ENCODE assay signal across 22 cellular contexts in genomic region chr2:190802810-190803209, GRCh38.
"Had no signal": no experiment of that assay in that cellular context is flagged by ENCODE, and none has a peak within 500 bp of the region (broad histone marks: within the 10 kb centered on the region; RNA-seq: fewer than 3 reads in every experiment).

No MANE protein-coding gene starts in this region.

- DNase-seq: activated CD4-positive, alpha-beta T cell treated with anti-CD3 and anti-CD28 coated beads for 36 hours; activated CD4-positive, alpha-beta T cell treated with anti-CD3 and anti-CD28 coated beads, Interleukin-2, amount 50 U/mL, for 48 hours; activated gamma-delta T cell treated with Interleukin-2 at 50 U/mL for 16 hours; activated naive CD8-positive, alpha-beta T cell treated with anti-CD3 and anti-CD28 coated beads for 36 hours; activated T-cell treated with anti-CD3 and anti-CD28 coated beads for 4 hours; foreskin keratinocyte; hippocampal formation; left cardiac atrium; lower lobe of right lung; natural killer cell; ovary; stimulated activated naive B cell treated with anti-CD40 and anti-IgM and Interleukin-4, amounts not matched to agents 10 μg/mL and 1 μg/mL and 100 μg/mL, for 72 hours; upper lobe of left lung had no signal

- H3K27me3 Mint-ChIP-seq: activated CD4-positive, alpha-beta T cell treated with anti-CD3 and anti-CD28 coated beads for 36 hours; activated naive CD8-positive, alpha-beta T cell treated with anti-CD3 and anti-CD28 coated beads for 36 hours; stimulated activated naive B cell treated with anti-CD40 and anti-IgM and Interleukin-4, amounts not matched to agents 10 μg/mL and 1 μg/mL and 100 μg/mL, for 72 hours had no signal

- H3K9me3 Mint-ChIP-seq: activated naive CD8-positive, alpha-beta T cell treated with anti-CD3 and anti-CD28 coated beads for 36 hours; activated T-helper 1 cell treated with anti-CD3 and anti-CD28 coated beads, Interleukin-12 subunit alpha, Interleukin-12 subunit beta, Interleukin-2, Interleukin-4 antibody, amounts not matched to agents 30 ng/mL and 10 ng/mL and 1 ng/mL, durations not matched to agents 14 hours and 24 hours and 36 hours; endodermal cell; natural killer cell; stimulated activated naive B cell treated with anti-CD40 and anti-IgM and Interleukin-4, amounts not matched to agents 10 μg/mL and 1 μg/mL and 100 μg/mL, for 72 hours; WTC11 had no signal

- H3K4me3 ChIP-seq: lower lobe of right lung, ovary, thoracic aorta, upper lobe of left lung had no signal

- H3K4me1 Mint-ChIP-seq: natural killer cell had no signal

- H3K27ac Mint-ChIP-seq: activated CD4-positive, alpha-beta T cell treated with anti-CD3 and anti-CD28 coated beads for 36 hours; activated naive CD8-positive, alpha-beta T cell treated with anti-CD3 and anti-CD28 coated beads for 36 hours; activated T-helper 1 cell treated with anti-CD3 and anti-CD28 coated beads, Interleukin-12 subunit alpha, Interleukin-12 subunit beta, Interleukin-2, Interleukin-4 antibody, amounts not matched to agents 30 ng/mL and 10 ng/mL and 1 ng/mL, durations not matched to agents 14 hours and 24 hours and 36 hours; natural killer cell; stimulated activated naive B cell treated with anti-CD40 and anti-IgM and Interleukin-4, amounts not matched to agents 10 μg/mL and 1 μg/mL and 100 μg/mL, for 72 hours; WTC11 had no signal

- H3K4me1 ChIP-seq: lower lobe of right lung had no signal

- FAIRE-seq: colon, islet of Langerhans, TTC549 had no signal

- H3K4me3 Mint-ChIP-seq: activated CD4-positive, alpha-beta T cell treated with anti-CD3 and anti-CD28 coated beads for 36 hours; activated naive CD8-positive, alpha-beta T cell treated with anti-CD3 and anti-CD28 coated beads for 36 hours; activated T-helper 1 cell treated with anti-CD3 and anti-CD28 coated beads, Interleukin-12 subunit alpha, Interleukin-12 subunit beta, Interleukin-2, Interleukin-4 antibody, amounts not matched to agents 30 ng/mL and 10 ng/mL and 1 ng/mL, durations not matched to agents 14 hours and 24 hours and 36 hours; endodermal cell; natural killer cell; stimulated activated naive B cell treated with anti-CD40 and anti-IgM and Interleukin-4, amounts not matched to agents 10 μg/mL and 1 μg/mL and 100 μg/mL, for 72 hours; WTC11 had no signal

- H3K9me3 ChIP-seq: lower lobe of right lung, ovary, thoracic aorta, upper lobe of left lung had no signal

- H3K36me3 ChIP-seq: lower lobe of right lung, ovary, thoracic aorta, upper lobe of left lung had no signal

- H3K27ac ChIP-seq: epithelial cell of prostate, foreskin keratinocyte, lower lobe of right lung, ovary, thoracic aorta, upper lobe of left lung had no signal

- H3K36me3 Mint-ChIP-seq: activated naive CD8-positive, alpha-beta T cell treated with anti-CD3 and anti-CD28 coated beads for 36 hours; natural killer cell; stimulated activated naive B cell treated with anti-CD40 and anti-IgM and Interleukin-4, amounts not matched to agents 10 μg/mL and 1 μg/mL and 100 μg/mL, for 72 hours; WTC11 had no signal

- H3K27me3 ChIP-seq: foreskin keratinocyte, ovary, upper lobe of left lung had no signal

- ATAC-seq: activated CD4-positive, alpha-beta T cell treated with anti-CD3 and anti-CD28 coated beads for 36 hours; foreskin keratinocyte; lower lobe of right lung; natural killer cell; sciatic nerve; stimulated activated naive B cell treated with anti-CD40 and anti-IgM and Interleukin-4, amounts not matched to agents 10 μg/mL and 1 μg/mL and 100 μg/mL, for 72 hours had no signal
